1 cellular context compared by ENCODE assay signal in the genomic region with DNA sequence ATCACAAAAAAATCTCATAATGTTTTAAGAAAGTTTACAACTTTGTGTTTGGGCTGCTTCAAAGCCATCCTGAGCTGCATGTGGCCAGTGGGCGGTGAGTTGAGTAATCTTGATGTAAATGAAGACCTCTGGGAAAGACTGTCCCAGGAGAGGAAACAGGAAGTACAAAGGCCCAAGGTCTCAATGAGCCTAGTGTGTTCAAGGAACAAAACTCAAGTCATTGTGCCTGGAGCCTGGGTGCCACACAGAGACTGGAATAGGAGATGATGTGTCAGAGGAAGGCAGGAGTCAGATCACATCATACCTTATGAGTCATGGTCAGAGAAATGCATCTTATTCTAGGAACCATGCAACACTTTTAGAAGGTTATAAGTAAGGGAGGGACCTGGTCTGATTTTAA.
TF ChIP-seq lines count a peak whose summit lies in the region.

No MANE protein-coding gene starts in this region.

TF ChIP-seq in SK-N-SH treated with all-trans-retinoic acid at 6 μM for 48 hours, 23 proteins besides CTCF, POLR2A, EP300 and RAD21 (continued from another document):
- no peak for TF ChIP-seq TSHZ2 (CRISPR knock-in tag; IDR thresholded peaks at IDR 0.05)
TF ChIP-seq in SK-N-SH treated with all-trans-retinoic acid at 6 μM for 48 hours: peak in this region for 0.
